Comparison of ENCODE assay signal across 8 cellular contexts in the genomic region with DNA sequence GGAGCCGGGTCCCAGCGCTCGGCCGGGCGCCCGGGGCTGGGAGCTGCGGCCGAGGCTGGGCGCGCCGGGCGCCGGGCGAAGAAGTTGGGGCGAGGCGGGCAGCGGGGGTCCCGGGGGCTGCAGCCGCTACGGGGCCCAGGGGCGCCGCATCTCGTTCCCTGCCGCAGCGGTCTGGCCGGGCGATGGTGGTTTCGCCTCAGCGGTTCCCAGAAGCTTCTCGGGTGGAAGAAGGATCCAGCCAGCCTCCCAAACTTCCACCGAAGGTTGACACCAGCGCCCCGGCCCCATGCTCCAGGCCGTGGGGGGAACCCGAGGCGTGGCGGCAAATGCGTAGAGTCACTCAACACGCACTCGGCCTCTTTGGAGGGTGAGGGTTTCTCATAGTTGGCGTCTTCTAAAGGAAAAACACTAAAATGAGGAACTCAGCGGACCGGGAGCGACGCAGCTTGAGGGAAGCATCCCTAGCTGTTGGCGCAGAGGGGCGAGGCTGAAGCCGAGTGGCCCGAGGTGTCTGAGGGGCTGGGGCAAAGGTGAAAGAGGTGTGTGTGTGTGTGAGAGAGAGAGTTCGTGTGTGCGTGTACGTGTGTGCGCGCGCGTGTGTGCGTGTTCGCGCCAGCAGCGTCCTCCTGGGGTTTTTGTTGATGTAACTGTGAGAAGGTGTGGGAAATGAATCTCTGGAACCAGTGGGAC. TPM values are rescaled to one million over a fixed set of nuclear protein-coding genes. Genes with fewer than 3 reads are reported as not detected.
A peak's percentile ranks its signal among the peaks of the same experiment; 100 is the strongest.
DNase-seq lines count a peak whose midpoint lies in the region; ATAC-seq and TF ChIP-seq lines count a peak whose summit lies in the region.

No MANE protein-coding gene starts in this region.

- peaks cover 8% of the 10 kb centered on the region for H3K4me1 Mint-ChIP-seq in activated CD8-positive, alpha-beta T cell treated with anti-CD3 and anti-CD28 coated beads for 36 hours (ENCODE audit: low read depth)

- no peak overlapping the region for H3K27ac Mint-ChIP-seq in activated CD8-positive, alpha-beta T cell treated with anti-CD3 and anti-CD28 coated beads for 36 hours

- POLR2A ChIA-PET in HEK293T (lab: Yijun Ruan, JAX), result interaction anchor here (1.5 to 2.4 kb wide), 3 partner anchors 12 to 125 kb away, joined by 5 to 12 read pairs (median 9); no protein-coding TSS in a partner anchor
- POLR2A ChIA-PET in activated CD8-positive, alpha-beta T cell treated with anti-CD3 and anti-CD28 coated beads for 36 hours (lab: Charles Lee), result interaction anchor here (1.1 kb wide), 1 partner anchor 12 kb away, joined by 3 read pairs; no protein-coding TSS in a partner anchor

- peaks cover 0 to 18% (median 0%) of the 10 kb centered on the region in 12 donors for H3K4me1 ChIP-seq in heart left ventricle

- peaks cover 55% of the 10 kb centered on the region for H3K27me3 Mint-ChIP-seq in activated CD8-positive, alpha-beta T cell treated with anti-CD3 and anti-CD28 coated beads for 36 hours

- H3K36me3 ChIP-seq in heart left ventricle, result peaks cover 0 to 15% (median 0%) of the 10 kb centered on the region in 9 donors

- H3K4me3 Mint-ChIP-seq in activated CD8-positive, alpha-beta T cell treated with anti-CD3 and anti-CD28 coated beads for 36 hours, result peak overlapping the region; percentile 59

- H3K36me3 Mint-ChIP-seq in activated CD8-positive, alpha-beta T cell treated with anti-CD3 and anti-CD28 coated beads for 36 hours (ENCODE audit: low read depth), result no peaks in the 10 kb centered on the region

- peak; percentile 71 for DNase-seq in CD1c-positive myeloid dendritic cell (ENCODE audit: extremely low spot score)
- DNase-seq in HEK293T (ENCODE audit: extremely low spot score), result no peak
- peak; percentile 20 for DNase-seq in activated CD8-positive, alpha-beta T cell treated with anti-CD3 and anti-CD28 coated beads for 36 hours
- peak in 4 of 5 donors; percentile 29 to 62 (median 36) for DNase-seq in heart left ventricle
- DNase-seq in retina, result peak; percentile 82
- no peak for DNase-seq in HuH-7.5 (ENCODE audit: low spot score)

- peak overlapping the region; percentile 49 to 93 (median 72) for H3K4me3 ChIP-seq in heart left ventricle

- TF ChIP-seq POLR2A in heart left ventricle (IDR thresholded peaks at IDR 0.05), result no peak

- intact Hi-C loops in activated CD8-positive, alpha-beta T cell treated with anti-CD3 and anti-CD28 coated beads for 36 hours (cut with micrococcal nuclease), result no loop called here
- intact Hi-C loops in heart left ventricle (cut with DNase I), result loop anchor here in 2 of 10 donors (5.0 to 10.0 kb wide), 4 partner anchors 35 to 73 kb away; no protein-coding TSS in a partner anchor

- 0 to 1% (median 1%) methylated on average over 40 to 60 of the region's 60 CpGs for WGBS in heart left ventricle, 4 donors

- H3K9me3 Mint-ChIP-seq in activated CD8-positive, alpha-beta T cell treated with anti-CD3 and anti-CD28 coated beads for 36 hours, result no peaks in the 10 kb centered on the region

- peaks cover 0 to 45% (median 6%) of the 10 kb centered on the region in 9 donors for H3K27me3 ChIP-seq in heart left ventricle

- ATAC-seq in activated CD8-positive, alpha-beta T cell treated with anti-CD3 and anti-CD28 coated beads for 36 hours, result peak; percentile 35
- ATAC-seq in heart left ventricle (peak in 3 of 4 donors; percentile 16 to 58 (median 25)), HG03108 (IDR thresholded peaks at IDR 0.05; ENCODE audit: unreplicated experiment) (no peak), HG03095 (IDR thresholded peaks at IDR 0.05; ENCODE audit: unreplicated experiment) (no peak)

- CTCF ChIA-PET in HEK293T (lab: Yijun Ruan, JAX), result interaction anchor here (0.5 to 1.5 kb wide), 2 partner anchors 154 to 652 kb away, joined by 3 to 4 read pairs; no protein-coding TSS in a partner anchor
- CTCF ChIA-PET in activated CD8-positive, alpha-beta T cell treated with anti-CD3 and anti-CD28 coated beads for 36 hours (lab: Charles Lee), result no interaction called here

- TF ChIP-seq CTCF in activated CD8-positive, alpha-beta T cell treated with anti-CD3 and anti-CD28 coated beads for 36 hours (IDR thresholded peaks at IDR 0.05), result no peak
- TF ChIP-seq CTCF in heart left ventricle (IDR thresholded peaks at IDR 0.05), result no peak

- H3K27ac ChIP-seq in heart left ventricle, result peak overlapping the region; percentile 74 to 97 (median 86)

- no peaks in the 10 kb centered on the region for H3K9me3 ChIP-seq in heart left ventricle

TF ChIP-seq in HEK293T, 16 proteins besides CTCF, POLR2A, EP300 and RAD21:
- TF ChIP-seq SP1 (IDR thresholded peaks at IDR 0.05) (no peak), L3MBTL2 (conservative IDR thresholded peaks at IDR 0.05) (peak; percentile 73), ELF4 (IDR thresholded peaks at IDR 0.05) (no peak), FOXK2 (IDR thresholded peaks at IDR 0.05) (no peak), SUZ12 (IDR thresholded peaks at IDR 0.05) (no peak), FOXM1 (IDR thresholded peaks at IDR 0.05; ENCODE audit: borderline replicate concordance) (0 out of 2 replicates have a peak, but pooled peaks have one; percentile 43), HDGF (IDR thresholded peaks at IDR 0.05; ENCODE audit: borderline replicate concordance) (no peak), BHLHE40 (IDR thresholded peaks at IDR 0.05; ENCODE audit: borderline replicate concordance) (no peak), NFRKB (IDR thresholded peaks at IDR 0.05) (no peak), FOXA1 (IDR thresholded peaks at IDR 0.05) (no peak), ZNF384 (IDR thresholded peaks at IDR 0.05) (no peak), CTBP1 (IDR thresholded peaks at IDR 0.05; ENCODE audit: borderline replicate concordance) (no peak), ARNT (IDR thresholded peaks at IDR 0.05) (0 out of 2 replicates have a peak, but pooled peaks have one; percentile 62), LEF1 (IDR thresholded peaks at IDR 0.05; ENCODE audit: borderline replicate concordance) (no peak), TARDBP (IDR thresholded peaks at IDR 0.05) (no peak)
- TF ChIP-seq, protein P1, sequence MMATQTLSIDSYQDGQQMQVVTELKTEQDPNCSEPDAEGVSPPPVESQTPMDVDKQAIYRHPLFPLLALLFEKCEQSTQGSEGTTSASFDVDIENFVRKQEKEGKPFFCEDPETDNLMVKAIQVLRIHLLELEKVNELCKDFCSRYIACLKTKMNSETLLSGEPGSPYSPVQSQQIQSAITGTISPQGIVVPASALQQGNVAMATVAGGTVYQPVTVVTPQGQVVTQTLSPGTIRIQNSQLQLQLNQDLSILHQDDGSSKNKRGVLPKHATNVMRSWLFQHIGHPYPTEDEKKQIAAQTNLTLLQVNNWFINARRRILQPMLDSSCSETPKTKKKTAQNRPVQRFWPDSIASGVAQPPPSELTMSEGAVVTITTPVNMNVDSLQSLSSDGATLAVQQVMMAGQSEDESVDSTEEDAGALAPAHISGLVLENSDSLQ (IDR thresholded peaks at IDR 0.05), result no peak

RNA-seq across cellular contexts. Expression of a gene that starts 0.9 kb away (rescaled TPM):
- under 1 TPM; 0.20 to 0.49 TPM for total RNA-seq in activated CD8-positive, alpha-beta T cell treated with anti-CD3 and anti-CD28 coated beads for 36 hours
- 10 to 100 TPM in 1 of 9 donors, 1 to 10 TPM in 8; 3.1 to 12.2 (median 6.0) TPM for total RNA-seq in heart left ventricle
- 1 to 10 TPM; 1.9 to 2.0 TPM for polyA plus RNA-seq in heart left ventricle

Comparison
In these comparisons a context has a peak if more than half of its experiments do, and no peak if none do; other contexts are left out.
1. DNase-seq: peak in CD1c-positive myeloid dendritic cell (single experiment), activated CD8-positive, alpha-beta T cell treated with anti-CD3 and anti-CD28 coated beads for 36 hours (single experiment), heart left ventricle (4 of 5) and retina (single experiment); none in HEK293T (single experiment) and HuH-7.5 (single experiment).
2. ATAC-seq: peak in activated CD8-positive, alpha-beta T cell treated with anti-CD3 and anti-CD28 coated beads for 36 hours (single experiment) and heart left ventricle (3 of 4); none in HG03108 (single experiment) and HG03095 (single experiment).